ENCODE assay signal across 22 cellular contexts in the genomic region with DNA sequence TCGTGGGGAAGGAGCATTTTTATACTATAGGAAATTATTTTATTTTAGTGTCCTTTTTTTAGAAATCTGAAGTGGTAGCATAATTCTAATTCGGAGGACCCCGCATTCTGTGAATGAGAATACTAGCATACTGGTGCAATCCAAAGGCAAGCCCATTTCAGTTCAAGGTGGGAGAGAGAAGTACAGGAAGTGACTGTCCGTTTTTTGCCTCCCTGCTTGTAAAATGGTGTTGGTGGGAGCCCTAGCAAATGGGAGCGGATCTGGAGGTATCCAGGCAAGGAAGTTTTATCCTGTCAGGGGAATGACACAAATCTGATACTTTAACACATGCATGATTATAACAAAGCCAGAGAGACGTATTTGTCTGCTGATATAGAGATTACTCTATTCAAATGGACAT.
DNase-seq lines count a peak whose midpoint lies in the region; ATAC-seq, FAIRE-seq and TF ChIP-seq lines count a peak whose summit lies in the region.
"Had no signal": no experiment of that assay in that cellular context is flagged by ENCODE, and none has a peak within 500 bp of the region (broad histone marks: within the 10 kb centered on the region; RNA-seq: fewer than 3 reads in every experiment).

No MANE protein-coding gene starts in this region.

- in situ Hi-C loops in K562 (cut with MboI) = no loop called here

- H2AFZ ChIP-seq in GM23338 = peak overlapping the region; percentile 64; the same call in 1 of the 2 replicates
- no peak overlapping the region for H2AFZ ChIP-seq in K562 (ENCODE audit: low read depth, low read length)

- no peaks in the 10 kb centered on the region for H3K9me3 Mint-ChIP-seq in GM23338
- no peaks in the 10 kb centered on the region for H3K9me3 Mint-ChIP-seq in mesothelial cell of epicardium
- H3K9me3 Mint-ChIP-seq: HFFc6 had no signal

- TF ChIP-seq POLR2A in K562 (conservative IDR thresholded peaks at IDR 0.05) = no peak

- 4% methylated on average over 6 of the region's 6 CpGs for WGBS in K562 (ENCODE audit: insufficient coverage, low coverage, missing lambda C conversion rate)
- 45 to 63% methylated on average over 6 of the region's 6 CpGs for WGBS in heart right ventricle, 2 donors
- WGBS in psoas muscle, 3 donors = 21 to 40% (median 26%) methylated on average over 6 of the region's 6 CpGs

- no peaks in the 10 kb centered on the region for H3K4me1 ChIP-seq in GM23338 (ENCODE audit: insufficient read depth)
- no peaks in the 10 kb centered on the region for H3K4me1 ChIP-seq in K562 (replicated peaks in 1 of 2; ENCODE audit: control insufficient read depth in 2 of 2, insufficient read depth in 2 of 2, low read length in 2 of 2)
- peaks cover 0 to 33% (median 5%) of the 10 kb centered on the region in 9 donors for H3K4me1 ChIP-seq in heart right ventricle
- H3K4me1 ChIP-seq in psoas muscle = peaks cover 34% of the 10 kb centered on the region
- H3K4me1 ChIP-seq: Peyer's patch had no signal

- BruUV-seq in K562 (replicated peaks; lab: Mats Ljungman, UMichigan) = no TSS peak

- H3K36me3 Mint-ChIP-seq in GM23338 (ENCODE audit: low read depth) (no peaks in the 10 kb centered on the region), mesothelial cell of epicardium (peaks cover 28% of the 10 kb centered on the region)

- ATAC-seq in GM23338 = no peak
- peak; percentile 55 for ATAC-seq in K562
- peak in 5 of 8 donors; percentile 15 to 54 (median 25) for ATAC-seq in heart right ventricle
- ATAC-seq in psoas muscle = peak; percentile 29 to 60 (median 34)
- no peak for ATAC-seq in GM21619 (IDR thresholded peaks at IDR 0.05; ENCODE audit: unreplicated experiment)
- ATAC-seq: HepG2 had no signal

- DNase-seq in GM23338 (ENCODE audit: low spot score) (no peak), K562 (ENCODE audit: extremely low read depth in 1 of 4, low spot score in 3 of 4) (no peak), heart right ventricle (no peak), psoas muscle (no peak), SW 1271 (lab: John Stamatoyannopoulos, UW) (no peak), mesothelial cell of epicardium (ENCODE audit: low spot score in 2 of 2, unreplicated experiment in 2 of 2) (no peak), HuH-7.5 (ENCODE audit: low spot score) (no peak)
- DNase-seq: EL, H7, HFFc6, KG1, NCI-H1105 treated with DMSO at 0.1 percent for 48 hours, NCI-H2029 treated with DMSO at 0.1 percent for 48 hours, NCI-H2171, NCI-H345, NCI-H524, NCI-H774, Peyer's patch had no signal

- H4K20me1 ChIP-seq in GM23338 (replicated peaks; ENCODE audit: insufficient read depth) = no peaks in the 10 kb centered on the region
- no peaks in the 10 kb centered on the region for H4K20me1 ChIP-seq in K562 (replicated peaks; ENCODE audit: control insufficient read depth, insufficient read depth, low read length)

- TF ChIP-seq RAD21 in K562 (CRISPR knock-in tag; conservative IDR thresholded peaks at IDR 0.05 in 1 of 2, IDR thresholded peaks at IDR 0.05 in 1 of 2) = no peak

- H3K27me3 ChIP-seq in GM23338 (ENCODE audit: insufficient read depth) = no peaks in the 10 kb centered on the region
- H3K27me3 ChIP-seq in K562 (ENCODE audit: control insufficient read depth in 2 of 2, insufficient read depth in 2 of 2, low read length in 2 of 2) = peaks cover 27 to 37% of the 10 kb centered on the region in 2 experiments
- no peaks in the 10 kb centered on the region for H3K27me3 ChIP-seq in heart right ventricle
- no peaks in the 10 kb centered on the region for H3K27me3 ChIP-seq in psoas muscle (ENCODE audit: insufficient read depth in 3 of 3, low read length in 2 of 3)
- H3K27me3 ChIP-seq: Peyer's patch had no signal

- H3K4me3 Mint-ChIP-seq in GM23338 (no peak overlapping the region), mesothelial cell of epicardium (no peak overlapping the region)
- H3K4me3 Mint-ChIP-seq: HFFc6 had no signal

- H3K4me2 ChIP-seq in GM23338 (no peak overlapping the region), K562 (ENCODE audit: insufficient read depth, low read length) (no peak overlapping the region)

- POLR2A ChIA-PET in K562 (lab: Yijun Ruan, JAX) = no interaction called here

- H3K79me2 ChIP-seq in GM23338 (replicated peaks; ENCODE audit: insufficient read depth) = no peaks in the 10 kb centered on the region
- no peaks in the 10 kb centered on the region for H3K79me2 ChIP-seq in K562 (ENCODE audit: control insufficient read depth, insufficient read depth, low read length)

- CTCF ChIA-PET in K562 (lab: Yijun Ruan, JAX; ENCODE audit: low intra/inter-chr PET ratio) = interaction anchor here (0.6 kb wide), 1 partner anchor 361 kb away, joined by 3 read pairs; no protein-coding TSS in a partner anchor

- no peaks in the 10 kb centered on the region for H3K9me2 ChIP-seq in GM23338 (ENCODE audit: insufficient read depth)

- no peaks in the 10 kb centered on the region for H3K36me3 ChIP-seq in GM23338 (ENCODE audit: insufficient read depth)
- H3K36me3 ChIP-seq in K562 (ENCODE audit: control insufficient read depth, insufficient read depth, low read length) = no peaks in the 10 kb centered on the region
- H3K36me3 ChIP-seq in heart right ventricle = no peaks in the 10 kb centered on the region
- H3K36me3 ChIP-seq in psoas muscle (ENCODE audit: insufficient read depth in 1 of 2, low read depth in 1 of 2) = no peaks in the 10 kb centered on the region
- H3K36me3 ChIP-seq: Peyer's patch had no signal

- H3K4me3 ChIP-seq in GM23338 = no peak overlapping the region
- H3K4me3 ChIP-seq in K562 = no peak overlapping the region
- no peak overlapping the region for H3K4me3 ChIP-seq in heart right ventricle
- H3K4me3 ChIP-seq in psoas muscle = peak overlapping the region; percentile 38
- H3K4me3 ChIP-seq: Peyer's patch had no signal

- no peaks in the 10 kb centered on the region for H3F3A ChIP-seq in GM23338 (replicated peaks; ENCODE audit: low read depth)

- H3K27ac Mint-ChIP-seq in GM23338 = no peak overlapping the region
- H3K27ac Mint-ChIP-seq in mesothelial cell of epicardium = no peak overlapping the region
- H3K27ac Mint-ChIP-seq: HFFc6 had no signal

- H3K27ac ChIP-seq in GM23338 (ENCODE audit: low read depth) (no peak overlapping the region), K562 (ENCODE audit: extremely low read depth, low read depth, low read length) (no peak overlapping the region), heart right ventricle (peak overlapping the region; percentile 26 to 90 (median 80)), psoas muscle (peak overlapping the region; percentile 85)
- H3K27ac ChIP-seq: C4-2B, Peyer's patch had no signal

- H3K9ac ChIP-seq in K562 (ENCODE audit: insufficient read depth in 1 of 2, low read depth in 2 of 2, low read length in 2 of 2) = no peak overlapping the region

- TF ChIP-seq EP300 in K562 (IDR thresholded peaks at IDR 0.05; ENCODE audit: low read length) = no peak

- H3K9me1 ChIP-seq in K562 (ENCODE audit: control insufficient read depth, insufficient read depth, low read length) = no peaks in the 10 kb centered on the region

- H3K27me3 Mint-ChIP-seq in GM23338 (ENCODE audit: insufficient read depth, low read depth, poor library complexity) (peaks cover 3% of the 10 kb centered on the region), mesothelial cell of epicardium (ENCODE audit: low read depth) (no peaks in the 10 kb centered on the region)

- peaks cover 4% of the 10 kb centered on the region; the same call in 2 of the 3 replicates for H3K4me1 Mint-ChIP-seq in GM23338
- H3K4me1 Mint-ChIP-seq in mesothelial cell of epicardium = no peaks in the 10 kb centered on the region

- no peak for FAIRE-seq in K562 (lab: Jason Lieb, UNC)
- FAIRE-seq: A204.1, HepG2 had no signal

- H3K9me3 ChIP-seq in K562 (replicated peaks; ENCODE audit: control insufficient read depth, insufficient read depth, low read depth, low read length) (no peaks in the 10 kb centered on the region), heart right ventricle (no peaks in the 10 kb centered on the region), psoas muscle (no peaks in the 10 kb centered on the region)
- H3K9me3 ChIP-seq: Peyer's patch had no signal

- TF ChIP-seq CTCF in GM23338 (conservative IDR thresholded peaks at IDR 0.05; ENCODE audit: low read depth in 2 of 2) (no peak), K562 (IDR thresholded peaks at IDR 0.05 in 2 of 3, conservative IDR thresholded peaks at IDR 0.05 in 1 of 3; ENCODE audit: insufficient read depth in 2 of 3, low read depth in 1 of 3, low read length in 3 of 3) (no peak), heart right ventricle (IDR thresholded peaks at IDR 0.05) (no peak), psoas muscle (IDR thresholded peaks at IDR 0.05) (no peak), mesothelial cell of epicardium (IDR thresholded peaks at IDR 0.05; ENCODE audit: unreplicated experiment) (no peak)

- intact Hi-C loops in K562 (cut with micrococcal nuclease) (no loop called here), heart right ventricle (cut with DNase I) (no loop called here), psoas muscle (cut with DNase I) (loop anchor here in 1 of 2 donors (10.0 kb wide), 1 partner anchor 366 kb away; no protein-coding TSS in a partner anchor)

TF ChIP-seq in GM23338, 12 proteins besides CTCF, POLR2A, EP300 and RAD21 (continues in another document):
- TF ChIP-seq EZH2phosphoT487 (IDR thresholded peaks at IDR 0.05; ENCODE audit: unreplicated experiment) (no peak), EZH2 (IDR thresholded peaks at IDR 0.05; ENCODE audit: low read depth, unreplicated experiment) (no peak), STAT1 (IDR thresholded peaks at IDR 0.05; ENCODE audit: unreplicated experiment) (no peak), POLR2AphosphoS5 (IDR thresholded peaks at IDR 0.05; ENCODE audit: low read depth) (no peak)

Comparison
In these comparisons a context has a peak if more than half of its experiments do, and no peak if none do; other contexts are left out.
1. ATAC-seq: peak in K562 (single experiment), heart right ventricle (5 of 8) and psoas muscle (4 of 4); none in GM23338 (single experiment) and GM21619 (single experiment).
2. H3K27ac ChIP-seq: peak in heart right ventricle (10 of 10) and psoas muscle (single experiment); none in GM23338 (single experiment) and K562 (single experiment).